In genomic region chr12:127629066-127629820, GRCh38 we compare ENCODE assay signal across 17 cellular contexts.
A peak's percentile ranks its signal among the peaks of the same experiment; 100 is the strongest.
DNase-seq lines count a peak whose midpoint lies in the region; ATAC-seq lines count a peak whose summit lies in the region.
"Had no signal": no experiment of that assay in that cellular context is flagged by ENCODE, and none has a peak within 500 bp of the region (broad histone marks: within the 10 kb centered on the region; RNA-seq: fewer than 3 reads in every experiment).

No MANE protein-coding gene starts in this region.

- H3K9me2 ChIP-seq in Karpas-422 (replicated peaks; ENCODE audit: insufficient read depth, low read length), result no peaks in the 10 kb centered on the region

- H2AFZ ChIP-seq in Karpas-422 (ENCODE audit: low read length), result no peak overlapping the region

- no peaks in the 10 kb centered on the region for H3K79me2 ChIP-seq in Karpas-422 (ENCODE audit: low read length)

- H4K20me1 ChIP-seq in BLaER1 treated with 17β-estradiol and CSF1 and Interleukin-3, amounts not matched to agents 10 nM and 100 nM, result no peaks in the 10 kb centered on the region
- no peaks in the 10 kb centered on the region for H4K20me1 ChIP-seq in Karpas-422 (ENCODE audit: insufficient read depth, low read depth, low read length)

- H3K27me3 ChIP-seq in BLaER1 treated with 17β-estradiol and CSF1 and Interleukin-3, amounts not matched to agents 10 nM and 100 nM, result no peaks in the 10 kb centered on the region
- no peaks in the 10 kb centered on the region for H3K27me3 ChIP-seq in Karpas-422 (ENCODE audit: low read length)
- H3K27me3 ChIP-seq: BE2C, ovary had no signal

- no peak overlapping the region for H3K4me3 ChIP-seq in BLaER1 treated with 17β-estradiol and CSF1 and Interleukin-3, amounts not matched to agents 10 nM and 100 nM
- H3K4me3 ChIP-seq in Karpas-422 (ENCODE audit: low read length), result no peak overlapping the region
- H3K4me3 ChIP-seq: ovary, smooth muscle cell had no signal

- no peaks in the 10 kb centered on the region for H3K36me3 ChIP-seq in BLaER1 treated with 17β-estradiol and CSF1 and Interleukin-3, amounts not matched to agents 10 nM and 100 nM
- H3K36me3 ChIP-seq in Karpas-422 (ENCODE audit: insufficient read depth, low read length), result no peaks in the 10 kb centered on the region
- H3K36me3 ChIP-seq: BE2C, ovary had no signal

- peak overlapping the region in 6 of 11 experiments; percentile 17 to 66 (median 46); a peak in 12 of 22 replicates for H3K4me2 ChIP-seq in BLaER1 treated with 17β-estradiol and CSF1 and Interleukin-3, amounts not matched to agents 10 nM and 100 nM
- no peak overlapping the region for H3K4me2 ChIP-seq in Karpas-422 (ENCODE audit: low read depth, low read length, poor library complexity, severe bottlenecking)
- H3K4me2 ChIP-seq: smooth muscle cell had no signal

- H3K9me3 ChIP-seq in BLaER1 treated with 17β-estradiol and CSF1 and Interleukin-3, amounts not matched to agents 10 nM and 100 nM (replicated peaks in 1 of 11), result no peaks in the 10 kb centered on the region; a peak in 2 of 22 replicates
- H3K9me3 ChIP-seq in Karpas-422 (ENCODE audit: low read length), result no peaks in the 10 kb centered on the region
- H3K9me3 ChIP-seq: BE2C, ovary had no signal

- H3K4me1 ChIP-seq in BLaER1 treated with 17β-estradiol and CSF1 and Interleukin-3, amounts not matched to agents 10 nM and 100 nM, result peaks cover 0 to 29% (median 18%) of the 10 kb centered on the region in 10 experiments; a peak in 12 of 20 replicates
- no peaks in the 10 kb centered on the region for H3K4me1 ChIP-seq in Karpas-422 (ENCODE audit: low read length)
- H3K4me1 ChIP-seq: BE2C had no signal

- DNase-seq in Karpas-422, result peak; percentile 42
- peak; percentile 88 for DNase-seq in NCI-H69 (lab: John Stamatoyannopoulos, UW)
- DNase-seq in fibroblast of peridontal ligament (ENCODE audit: extremely low read depth), result peak; percentile 54
- DNase-seq in activated CD4-positive, CD25-positive, alpha-beta regulatory T cell treated with anti-CD3 and anti-CD28 coated beads, Interleukin-2, amount 50 U/mL, for 72 hours, result no peak
- no peak for DNase-seq in GOT3 (lab: John Stamatoyannopoulos, UW)
- DNase-seq: activated B cell treated with CpG ODN at 0.5 μM for 24 hours; activated gamma-delta T cell; BE2C; left colon; NCI-H345; ovary; stimulated activated naive CD4-positive, alpha-beta T cell treated with Interleukin-2 at 50 U/mL for 16 hours had no signal

- H3K9ac ChIP-seq in BLaER1 treated with 17β-estradiol and CSF1 and Interleukin-3, amounts not matched to agents 10 nM and 100 nM, result no peak overlapping the region
- H3K9ac ChIP-seq in Karpas-422 (ENCODE audit: low read length), result no peak overlapping the region

- ATAC-seq in HG02938 (IDR thresholded peaks at IDR 0.05; ENCODE audit: unreplicated experiment) (no peak), GM21529 (IDR thresholded peaks at IDR 0.05; ENCODE audit: unreplicated experiment) (no peak)
- ATAC-seq: left colon, Panc1 had no signal

- no peak overlapping the region for H3K27ac ChIP-seq in BLaER1 treated with 17β-estradiol and CSF1 and Interleukin-3, amounts not matched to agents 10 nM and 100 nM
- H3K27ac ChIP-seq in Karpas-422 (ENCODE audit: low read length), result no peak overlapping the region
- H3K27ac ChIP-seq: ovary had no signal

Comparison
In these comparisons a context has a peak if more than half of its experiments do, and no peak if none do; other contexts are left out.
1. DNase-seq: peak in Karpas-422 (single experiment), NCI-H69 (single experiment) and fibroblast of peridontal ligament (single experiment); none in activated CD4-positive, CD25-positive, alpha-beta regulatory T cell treated with anti-CD3 and anti-CD28 coated beads, Interleukin-2, amount 50 U/mL, for 72 hours (single experiment) and GOT3 (single experiment).